36 cellular contexts compared by ENCODE assay signal in the genomic region with DNA sequence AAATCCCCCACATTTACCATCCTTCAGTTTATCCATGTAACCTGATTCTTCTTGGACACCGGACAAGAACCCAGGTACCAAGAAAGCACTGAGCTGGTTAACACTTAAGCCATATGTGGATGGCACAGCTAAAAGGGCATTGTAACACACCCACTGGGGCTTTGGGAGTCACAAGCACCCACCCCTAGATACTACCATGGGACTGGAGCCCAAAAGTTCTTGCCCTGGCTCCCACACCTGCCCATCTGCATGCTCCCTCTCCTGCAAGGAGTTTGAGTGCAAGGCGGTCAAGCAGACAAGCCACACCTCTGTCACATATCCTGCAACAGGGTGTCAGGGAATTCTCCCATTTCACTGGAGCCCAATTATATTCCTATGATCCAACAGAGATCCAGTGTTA.
"Had no signal": no experiment of that assay in that cellular context is flagged by ENCODE, and none has a peak within 500 bp of the region (broad histone marks: within the 10 kb centered on the region; RNA-seq: fewer than 3 reads in every experiment).

No MANE protein-coding gene starts in this region.

- H3K4me1 Mint-ChIP-seq: activated CD4-positive, alpha-beta memory T cell treated with anti-CD3 and anti-CD28 coated beads, Interleukin-2, amount 10 ng/mL, durations not matched to agents 7 days and 5 days; activated CD4-positive, alpha-beta T cell treated with anti-CD3 and anti-CD28 coated beads for 36 hours; activated CD4-positive, alpha-beta T cell treated with anti-CD3 and anti-CD28 coated beads, Interleukin-2, amount 10 ng/mL, durations not matched to agents 7 days and 5 days; activated CD8-positive, alpha-beta memory T cell treated with anti-CD3 and anti-CD28 coated beads, Interleukin-2, amount 10 ng/mL, durations not matched to agents 7 days and 5 days; activated naive CD4-positive, alpha-beta T cell treated with anti-CD3 and anti-CD28 coated beads, Interleukin-2, amount 10 ng/mL, durations not matched to agents 7 days and 5 days; activated naive CD4-positive, alpha-beta T cell treated with anti-CD3 and anti-CD28 coated beads, Interleukin-2, amount 50 U/mL, for 24 hours; activated naive CD8-positive, alpha-beta T cell treated with anti-CD3 and anti-CD28 coated beads, Interleukin-2, amount 10 ng/mL, durations not matched to agents 7 days and 5 days; activated naive CD8-positive, alpha-beta T cell treated with anti-CD3 and anti-CD28 coated beads, Interleukin-2, amount 50 U/mL, for 24 hours; brain; central memory CD8-positive, alpha-beta T cell had no signal

- H3K27ac ChIP-seq: ascending aorta, cardiac muscle cell, VCaP had no signal

- H3K9me3 ChIP-seq: ascending aorta had no signal

- ATAC-seq: activated CD4-positive, alpha-beta T cell treated with anti-CD3 and anti-CD28 coated beads for 36 hours; activated CD4-positive, CD25-positive, alpha-beta regulatory T cell treated with anti-CD3 and anti-CD28 coated beads, Interleukin-2, amount 50 U/mL, for 24 hours; activated CD8-positive, alpha-beta memory T cell treated with anti-CD3 and anti-CD28 coated beads, Interleukin-2, amount 10 ng/mL, durations not matched to agents 7 days and 5 days; activated CD8-positive, alpha-beta T cell treated with anti-CD3 and anti-CD28 coated beads, Interleukin-2, amount 10 ng/mL, durations not matched to agents 7 days and 5 days; activated naive CD8-positive, alpha-beta T cell treated with anti-CD3 and anti-CD28 coated beads, Interleukin-2, amount 50 U/mL, for 24 hours had no signal

- DNase-seq: activated CD4-positive, alpha-beta memory T cell treated with anti-CD3 and anti-CD28 coated beads, Interleukin-2, amount 10 ng/mL, durations not matched to agents 7 days and 5 days; activated CD4-positive, alpha-beta T cell treated with anti-CD3 and anti-CD28 coated beads for 1 hour; activated CD4-positive, alpha-beta T cell treated with anti-CD3 and anti-CD28 coated beads for 36 hours; activated CD4-positive, alpha-beta T cell treated with anti-CD3 and anti-CD28 coated beads for 48 hours; activated CD4-positive, alpha-beta T cell treated with anti-CD3 and anti-CD28 coated beads, Interleukin-2, amount 10 ng/mL, durations not matched to agents 7 days and 5 days; activated CD4-positive, alpha-beta T cell treated with anti-CD3 and anti-CD28 coated beads, Interleukin-2, amount 50 U/mL, for 48 hours; activated CD4-positive, CD25-positive, alpha-beta regulatory T cell; activated CD8-positive, alpha-beta memory T cell treated with anti-CD3 and anti-CD28 coated beads for 24 hours; activated CD8-positive, alpha-beta memory T cell treated with anti-CD3 and anti-CD28 coated beads, Interleukin-2, amount 10 ng/mL, durations not matched to agents 7 days and 5 days; activated CD8-positive, alpha-beta memory T cell treated with anti-CD3 and anti-CD28 coated beads, Interleukin-2, amount 50 U/mL, for 48 hours; activated CD8-positive, alpha-beta T cell treated with anti-CD3 and anti-CD28 coated beads, Interleukin-2, amount 10 ng/mL, durations not matched to agents 7 days and 5 days; activated effector memory CD4-positive, alpha-beta T cell treated with Interleukin-2 at 50 U/mL for 16 hours; activated gamma-delta T cell; activated naive CD4-positive, alpha-beta T cell treated with anti-CD3 and anti-CD28 coated beads, Interleukin-2, amount 10 ng/mL, durations not matched to agents 7 days and 5 days; activated naive CD4-positive, alpha-beta T cell treated with Interleukin-2 at 50 U/mL for 16 hours; activated naive CD8-positive, alpha-beta T cell treated with anti-CD3 and anti-CD28 coated beads, Interleukin-2, amount 10 ng/mL, durations not matched to agents 7 days and 5 days; activated naive CD8-positive, alpha-beta T cell treated with anti-CD3 and anti-CD28 coated beads, Interleukin-2, amount 50 U/mL, for 24 hours; activated T-cell treated with anti-CD3 and anti-CD28 coated beads, Interleukin-2, amount 50 U/mL, for 24 hours; activated T-cell treated with anti-CD3 and anti-CD28 coated beads, Interleukin-2, amount 50 U/mL, for 48 hours; amygdala; caudate nucleus; cerebellar nuclear complex; T-helper 1 cell; T-helper 2 cell; T-helper 9 cell had no signal

- H3K4me1 ChIP-seq: ascending aorta had no signal

- H3K4me3 ChIP-seq: ascending aorta, cardiac muscle cell had no signal

- H3K4me3 Mint-ChIP-seq: activated CD4-positive, alpha-beta memory T cell treated with anti-CD3 and anti-CD28 coated beads, Interleukin-2, amount 10 ng/mL, durations not matched to agents 7 days and 5 days; activated CD4-positive, alpha-beta T cell treated with anti-CD3 and anti-CD28 coated beads for 36 hours; activated CD4-positive, alpha-beta T cell treated with anti-CD3 and anti-CD28 coated beads, Interleukin-2, amount 10 ng/mL, durations not matched to agents 7 days and 5 days; activated CD8-positive, alpha-beta memory T cell treated with anti-CD3 and anti-CD28 coated beads, Interleukin-2, amount 10 ng/mL, durations not matched to agents 7 days and 5 days; activated CD8-positive, alpha-beta T cell treated with anti-CD3 and anti-CD28 coated beads, Interleukin-2, amount 10 ng/mL, durations not matched to agents 7 days and 5 days; activated naive CD4-positive, alpha-beta T cell treated with anti-CD3 and anti-CD28 coated beads, Interleukin-2, amount 10 ng/mL, durations not matched to agents 7 days and 5 days; activated naive CD4-positive, alpha-beta T cell treated with anti-CD3 and anti-CD28 coated beads, Interleukin-2, amount 50 U/mL, for 24 hours; activated naive CD8-positive, alpha-beta T cell; activated naive CD8-positive, alpha-beta T cell treated with anti-CD3 and anti-CD28 coated beads, Interleukin-2, amount 10 ng/mL, durations not matched to agents 7 days and 5 days; activated naive CD8-positive, alpha-beta T cell treated with anti-CD3 and anti-CD28 coated beads, Interleukin-2, amount 50 U/mL, for 24 hours; activated T-cell treated with anti-CD3 and anti-CD28 coated beads, Interleukin-2, amount 50 U/mL, for 24 hours; brain; central memory CD8-positive, alpha-beta T cell; T-helper 1 cell treated with Interleukin-12 subunit alpha and Interleukin-12 subunit beta and Interleukin-4 antibody, amounts not matched to agents 30 μg/mL and 1 μg/mL, for 36 hours; T-helper 2 cell treated with Interferon-gamma antibody and Interleukin-4, amounts not matched to agents 5 μg/mL and 100 μg/mL, for 36 hours had no signal

- H3K36me3 Mint-ChIP-seq: activated CD8-positive, alpha-beta memory T cell treated with anti-CD3 and anti-CD28 coated beads, Interleukin-2, amount 10 ng/mL, durations not matched to agents 7 days and 5 days; activated naive CD4-positive, alpha-beta T cell treated with anti-CD3 and anti-CD28 coated beads, Interleukin-2, amount 10 ng/mL, durations not matched to agents 7 days and 5 days; activated naive CD4-positive, alpha-beta T cell treated with anti-CD3 and anti-CD28 coated beads, Interleukin-2, amount 50 U/mL, for 24 hours; activated naive CD8-positive, alpha-beta T cell; activated naive CD8-positive, alpha-beta T cell treated with anti-CD3 and anti-CD28 coated beads, Interleukin-2, amount 10 ng/mL, durations not matched to agents 7 days and 5 days; brain had no signal

- H3K27me3 ChIP-seq: ascending aorta, cardiac muscle cell had no signal

- H3K27ac Mint-ChIP-seq: activated CD4-positive, alpha-beta memory T cell treated with anti-CD3 and anti-CD28 coated beads, Interleukin-2, amount 10 ng/mL, durations not matched to agents 7 days and 5 days; activated CD4-positive, alpha-beta T cell treated with anti-CD3 and anti-CD28 coated beads for 36 hours; activated CD4-positive, alpha-beta T cell treated with anti-CD3 and anti-CD28 coated beads, Interleukin-2, amount 10 ng/mL, durations not matched to agents 7 days and 5 days; activated CD8-positive, alpha-beta memory T cell treated with anti-CD3 and anti-CD28 coated beads, Interleukin-2, amount 10 ng/mL, durations not matched to agents 7 days and 5 days; activated CD8-positive, alpha-beta T cell treated with anti-CD3 and anti-CD28 coated beads, Interleukin-2, amount 10 ng/mL, durations not matched to agents 7 days and 5 days; activated naive CD4-positive, alpha-beta T cell treated with anti-CD3 and anti-CD28 coated beads, Interleukin-2, amount 10 ng/mL, durations not matched to agents 7 days and 5 days; activated naive CD4-positive, alpha-beta T cell treated with anti-CD3 and anti-CD28 coated beads, Interleukin-2, amount 50 U/mL, for 24 hours; activated naive CD8-positive, alpha-beta T cell; activated naive CD8-positive, alpha-beta T cell treated with anti-CD3 and anti-CD28 coated beads, Interleukin-2, amount 10 ng/mL, durations not matched to agents 7 days and 5 days; activated naive CD8-positive, alpha-beta T cell treated with anti-CD3 and anti-CD28 coated beads, Interleukin-2, amount 50 U/mL, for 24 hours; activated T-cell treated with anti-CD3 and anti-CD28 coated beads, Interleukin-2, amount 50 U/mL, for 24 hours; activated T-helper 2 cell treated with anti-CD3 and anti-CD28 coated beads, Interferon-gamma antibody, Interleukin-2, Interleukin-4, amounts not matched to agents 10 μg/mL and 5 μg/mL and 100 μg/mL, durations not matched to agents 14 hours and 24 hours and 36 hours; brain; T-helper 1 cell treated with Interleukin-12 subunit alpha and Interleukin-12 subunit beta and Interleukin-4 antibody, amounts not matched to agents 30 μg/mL and 1 μg/mL, for 36 hours; T-helper 2 cell treated with Interferon-gamma antibody and Interleukin-4, amounts not matched to agents 5 μg/mL and 100 μg/mL, for 36 hours had no signal

- H3K36me3 ChIP-seq: ascending aorta, cardiac muscle cell had no signal

- H3K27me3 Mint-ChIP-seq: activated CD4-positive, alpha-beta memory T cell treated with anti-CD3 and anti-CD28 coated beads, Interleukin-2, amount 10 ng/mL, durations not matched to agents 7 days and 5 days; activated CD4-positive, alpha-beta T cell treated with anti-CD3 and anti-CD28 coated beads for 36 hours; activated CD4-positive, alpha-beta T cell treated with anti-CD3 and anti-CD28 coated beads, Interleukin-2, amount 10 ng/mL, durations not matched to agents 7 days and 5 days; activated CD8-positive, alpha-beta memory T cell treated with anti-CD3 and anti-CD28 coated beads, Interleukin-2, amount 10 ng/mL, durations not matched to agents 7 days and 5 days; activated naive CD4-positive, alpha-beta T cell treated with anti-CD3 and anti-CD28 coated beads, Interleukin-2, amount 10 ng/mL, durations not matched to agents 7 days and 5 days; activated naive CD4-positive, alpha-beta T cell treated with anti-CD3 and anti-CD28 coated beads, Interleukin-2, amount 50 U/mL, for 24 hours; activated naive CD8-positive, alpha-beta T cell; activated naive CD8-positive, alpha-beta T cell treated with anti-CD3 and anti-CD28 coated beads, Interleukin-2, amount 10 ng/mL, durations not matched to agents 7 days and 5 days; activated naive CD8-positive, alpha-beta T cell treated with anti-CD3 and anti-CD28 coated beads, Interleukin-2, amount 50 U/mL, for 24 hours; activated T-cell treated with anti-CD3 and anti-CD28 coated beads, Interleukin-2, amount 50 U/mL, for 24 hours; central memory CD8-positive, alpha-beta T cell had no signal

- H3K9me3 Mint-ChIP-seq: activated naive CD4-positive, alpha-beta T cell treated with anti-CD3 and anti-CD28 coated beads, Interleukin-2, amount 50 U/mL, for 24 hours; T-helper 1 cell treated with Interleukin-12 subunit alpha and Interleukin-12 subunit beta and Interleukin-4 antibody, amounts not matched to agents 30 μg/mL and 1 μg/mL, for 36 hours had no signal
